ENCODE assay signal across 7 cellular contexts in the genomic region with DNA sequence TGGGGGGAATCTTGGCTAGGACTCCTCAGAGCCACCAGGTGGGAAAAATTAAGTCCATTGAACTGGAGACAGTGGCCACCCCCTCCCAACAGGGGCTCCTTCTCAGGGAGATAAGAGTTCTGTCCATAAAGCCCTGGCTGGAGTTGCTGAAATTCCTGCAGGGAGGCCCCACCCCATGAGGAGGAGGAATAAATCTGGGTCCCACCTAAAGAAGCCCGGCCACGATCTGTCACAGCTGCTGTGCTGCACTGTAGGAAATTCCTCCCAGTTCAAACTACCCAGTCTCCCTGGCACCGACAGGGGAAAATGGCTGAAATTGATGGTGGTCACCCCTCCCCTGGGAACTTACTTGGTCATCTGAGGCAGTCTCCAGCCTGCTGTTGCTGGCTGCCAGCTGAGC.
"Had no signal": no experiment of that assay in that cellular context is flagged by ENCODE, and none has a peak within 500 bp of the region (broad histone marks: within the 10 kb centered on the region; RNA-seq: fewer than 3 reads in every experiment).

No MANE protein-coding gene starts in this region.

- H3K27me3 Mint-ChIP-seq: IgD-negative memory B cell had no signal

- ATAC-seq: HepG2, K562 had no signal

- H3K4me3 ChIP-seq: K562 had no signal

- H3K27ac Mint-ChIP-seq: IgD-negative memory B cell had no signal

- H3K4me3 Mint-ChIP-seq: IgD-negative memory B cell had no signal

- H3K4me1 Mint-ChIP-seq: IgD-negative memory B cell had no signal

- DNase-seq: IMR-90, KBM-7, KG1 had no signal

- H3K27ac ChIP-seq: HL-60 had no signal
